Comparison of ENCODE assay signal across 8 cellular contexts in the genomic region with DNA sequence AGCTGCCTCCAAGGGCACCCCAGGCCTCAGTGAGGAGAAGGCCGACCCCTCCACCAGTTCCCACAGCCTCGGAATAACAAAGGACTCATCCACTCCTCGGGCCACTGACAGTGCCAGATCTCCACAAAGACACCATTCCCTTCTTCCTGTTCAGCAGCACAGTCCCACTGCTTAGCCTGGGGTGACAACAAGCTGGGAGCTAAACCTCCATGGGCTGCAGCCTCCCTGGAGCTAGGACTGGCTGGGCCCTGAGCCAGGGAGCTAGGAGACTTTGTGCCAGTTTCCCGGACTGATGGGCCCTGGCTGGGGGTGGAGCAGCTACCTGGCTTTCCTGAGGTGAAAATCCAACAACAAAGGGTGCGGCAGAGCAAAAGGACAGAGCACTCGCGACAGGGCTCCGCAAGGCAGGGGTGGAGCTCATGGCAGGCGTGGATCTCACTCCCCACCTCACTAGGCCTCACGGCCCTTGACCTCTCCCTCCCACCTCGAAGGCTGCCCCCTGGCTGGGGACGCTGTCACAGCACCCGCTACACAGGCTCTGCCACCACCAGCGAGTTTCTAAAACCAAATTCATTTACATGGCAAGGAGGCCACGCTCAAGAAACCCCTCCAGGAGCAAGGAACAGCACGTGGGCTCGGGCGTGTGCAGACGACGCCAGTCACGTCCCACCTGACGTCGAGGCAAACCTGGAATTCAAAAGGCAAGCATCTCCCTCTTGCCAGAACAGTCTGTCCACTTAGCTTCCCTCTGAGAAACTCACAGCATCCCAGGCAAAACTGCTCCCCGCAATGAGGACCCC. TPM values are rescaled to one million over a fixed set of nuclear protein-coding genes. Genes with fewer than 3 reads are reported as not detected.
DNase-seq lines count a peak whose midpoint lies in the region; ATAC-seq and TF ChIP-seq lines count a peak whose summit lies in the region.

No MANE protein-coding gene starts in this region.

- H3K27me3 ChIP-seq in OCI-LY3 (ENCODE audit: low read depth, low read length), result no peaks in the 10 kb centered on the region
- H3K27me3 ChIP-seq in effector memory CD4-positive, alpha-beta T cell (replicated peaks; ENCODE audit: control insufficient read depth, insufficient read depth, low read length, poor library complexity, severe bottlenecking), result no peaks in the 10 kb centered on the region

- H3K9me3 Mint-ChIP-seq in activated CD8-positive, alpha-beta memory T cell treated with anti-CD3 and anti-CD28 coated beads, Interleukin-2, amount 10 ng/mL, durations not matched to agents 7 days and 5 days (ENCODE audit: low read depth), result no peaks in the 10 kb centered on the region
- H3K9me3 Mint-ChIP-seq in osteocyte (ENCODE audit: unreplicated experiment), result no peaks in the 10 kb centered on the region

- H3K36me3 Mint-ChIP-seq in activated CD8-positive, alpha-beta memory T cell treated with anti-CD3 and anti-CD28 coated beads, Interleukin-2, amount 10 ng/mL, durations not matched to agents 7 days and 5 days, result peaks cover 4% of the 10 kb centered on the region
- H3K36me3 Mint-ChIP-seq in osteocyte (ENCODE audit: unreplicated experiment), result peaks cover 6% of the 10 kb centered on the region

- H4K20me1 ChIP-seq in OCI-LY3 (ENCODE audit: insufficient read depth, low read length), result no peaks in the 10 kb centered on the region

- peak overlapping the region; percentile 94 for H3K27ac Mint-ChIP-seq in activated CD8-positive, alpha-beta memory T cell treated with anti-CD3 and anti-CD28 coated beads, Interleukin-2, amount 10 ng/mL, durations not matched to agents 7 days and 5 days
- H3K27ac Mint-ChIP-seq in osteocyte (ENCODE audit: unreplicated experiment), result peak overlapping the region; percentile 50

- H3K79me2 ChIP-seq in OCI-LY3 (ENCODE audit: low read length), result peaks cover 50% of the 10 kb centered on the region

- peaks cover 27% of the 10 kb centered on the region for H3K4me1 Mint-ChIP-seq in activated CD8-positive, alpha-beta memory T cell treated with anti-CD3 and anti-CD28 coated beads, Interleukin-2, amount 10 ng/mL, durations not matched to agents 7 days and 5 days
- peaks cover 13% of the 10 kb centered on the region for H3K4me1 Mint-ChIP-seq in osteocyte (ENCODE audit: unreplicated experiment)

- no peak overlapping the region for H2AFZ ChIP-seq in OCI-LY3 (ENCODE audit: low read depth, low read length)

- CTCF ChIA-PET in activated CD8-positive, alpha-beta memory T cell treated with anti-CD3 and anti-CD28 coated beads, Interleukin-2, amount 10 ng/mL, durations not matched to agents 7 days and 5 days (lab: Charles Lee), result interaction anchor here (0.7 to 2.3 kb wide), 11 partner anchors 9 to 304 kb away, joined by 3 to 7 read pairs (median 4); a partner anchor contains a TSS

- no peaks in the 10 kb centered on the region for H3K27me3 Mint-ChIP-seq in activated CD8-positive, alpha-beta memory T cell treated with anti-CD3 and anti-CD28 coated beads, Interleukin-2, amount 10 ng/mL, durations not matched to agents 7 days and 5 days
- H3K27me3 Mint-ChIP-seq in osteocyte (ENCODE audit: unreplicated experiment), result no peaks in the 10 kb centered on the region

- peak; percentile 74 for DNase-seq in activated CD8-positive, alpha-beta memory T cell treated with anti-CD3 and anti-CD28 coated beads, Interleukin-2, amount 10 ng/mL, durations not matched to agents 7 days and 5 days
- no peak for DNase-seq in activated CD8-positive, alpha-beta memory T cell treated with anti-CD3 and anti-CD28 coated beads for 24 hours
- peak in 1 of 3 donors; percentile 15 for DNase-seq in effector memory CD4-positive, alpha-beta T cell
- no peak for DNase-seq in osteocyte (ENCODE audit: extremely low spot score, unreplicated experiment)
- DNase-seq in H4 (ENCODE audit: low spot score), result no peak
- no peak for DNase-seq in NCI-H2107 treated with DMSO at 0.1 percent for 48 hours (lab: John Stamatoyannopoulos, UW; ENCODE audit: unreplicated experiment)
- no peak for DNase-seq in NK-92 treated with Interleukin-12 subunit alpha and Interleukin-12 subunit beta, amount 100 ng/mL, for 24 hours (lab: John Stamatoyannopoulos, UW)

- TF ChIP-seq CTCF in OCI-LY3 (IDR thresholded peaks at IDR 0.05; ENCODE audit: low read depth, low read length) (peak; percentile 77), osteocyte (IDR thresholded peaks at IDR 0.05) (no peak)

- peak overlapping the region; percentile 76 for H3K4me3 Mint-ChIP-seq in activated CD8-positive, alpha-beta memory T cell treated with anti-CD3 and anti-CD28 coated beads, Interleukin-2, amount 10 ng/mL, durations not matched to agents 7 days and 5 days
- no peak overlapping the region for H3K4me3 Mint-ChIP-seq in osteocyte (ENCODE audit: unreplicated experiment)

- no peaks in the 10 kb centered on the region for H3K9me3 ChIP-seq in OCI-LY3 (ENCODE audit: insufficient read depth, low read length)
- no peaks in the 10 kb centered on the region for H3K9me3 ChIP-seq in effector memory CD4-positive, alpha-beta T cell (ENCODE audit: control insufficient read depth, low read length)

- peak; percentile 40 for ATAC-seq in activated CD8-positive, alpha-beta memory T cell treated with anti-CD3 and anti-CD28 coated beads, Interleukin-2, amount 10 ng/mL, durations not matched to agents 7 days and 5 days

- H3K27ac ChIP-seq in OCI-LY3 (ENCODE audit: low read length), result peak overlapping the region; percentile 84
- H3K27ac ChIP-seq in effector memory CD4-positive, alpha-beta T cell (ENCODE audit: insufficient read depth, low read length, poor library complexity, severe bottlenecking), result peak overlapping the region; percentile 70

- H3K4me2 ChIP-seq in OCI-LY3 (ENCODE audit: low read length), result peak overlapping the region; percentile 97

- peaks cover 21% of the 10 kb centered on the region for H3K4me1 ChIP-seq in OCI-LY3 (ENCODE audit: low read length)
- peaks cover 15% of the 10 kb centered on the region for H3K4me1 ChIP-seq in effector memory CD4-positive, alpha-beta T cell (ENCODE audit: control insufficient read depth, insufficient read depth, low read length, poor library complexity, severe bottlenecking)

- peak overlapping the region; percentile 77 for H3K4me3 ChIP-seq in OCI-LY3 (ENCODE audit: low read length)
- H3K4me3 ChIP-seq in effector memory CD4-positive, alpha-beta T cell (ENCODE audit: insufficient read depth, low read depth, low read length, poor library complexity, severe bottlenecking), result peak overlapping the region; percentile 52

- no peaks in the 10 kb centered on the region for H3K36me3 ChIP-seq in OCI-LY3 (replicated peaks; ENCODE audit: low read depth, low read length)
- H3K36me3 ChIP-seq in effector memory CD4-positive, alpha-beta T cell (ENCODE audit: control insufficient read depth, insufficient read depth, low read length), result peaks cover 12% of the 10 kb centered on the region

- peak overlapping the region; percentile 75 for H3K9ac ChIP-seq in OCI-LY3 (ENCODE audit: low read length)

RNA-seq across cellular contexts. Expression of a gene that starts 13.8 kb away (rescaled TPM):
- 10 to 100 TPM; 46.2 to 50.9 TPM for total RNA-seq in activated CD8-positive, alpha-beta memory T cell treated with anti-CD3 and anti-CD28 coated beads, Interleukin-2, amount 10 ng/mL, durations not matched to agents 7 days and 5 days
- total RNA-seq in osteocyte, result 84.9 and 85.2 TPM in 2 replicates
- 18.5 and 20.1 TPM in 2 replicates for total RNA-seq in H4 (2014; rRNA removed; shearing (Covaris generic))

RNA-seq across cellular contexts. Expression of a gene that starts 20.0 kb away (rescaled TPM):
- total RNA-seq in activated CD8-positive, alpha-beta memory T cell treated with anti-CD3 and anti-CD28 coated beads, Interleukin-2, amount 10 ng/mL, durations not matched to agents 7 days and 5 days, result 10 to 100 TPM; 40.5 to 45.9 TPM
- 28.8 and 29.7 TPM in 2 replicates for total RNA-seq in osteocyte
- total RNA-seq in H4 (2014; rRNA removed; shearing (Covaris generic)), result 4.7 and 10.4 TPM in 2 replicates

RNA-seq across cellular contexts. Expression of a gene that starts 45.4 kb away (rescaled TPM):
- total RNA-seq in activated CD8-positive, alpha-beta memory T cell treated with anti-CD3 and anti-CD28 coated beads, Interleukin-2, amount 10 ng/mL, durations not matched to agents 7 days and 5 days, result 100 to 1,000 TPM in 1 of 2 experiments, 10 to 100 TPM in 1; 80.5 to 100 TPM
- 44.2 and 51.3 TPM in 2 replicates for total RNA-seq in osteocyte
- total RNA-seq in H4 (2014; rRNA removed; shearing (Covaris generic)), result 3.8 and 7.0 TPM in 2 replicates

RNA-seq across cellular contexts. Expression of a gene that starts 46.8 kb away (rescaled TPM):
- total RNA-seq in activated CD8-positive, alpha-beta memory T cell treated with anti-CD3 and anti-CD28 coated beads, Interleukin-2, amount 10 ng/mL, durations not matched to agents 7 days and 5 days, result 1 to 10 TPM in 1 of 2 experiments, under 1 TPM in 1; 0.79 to 1.2 TPM
- total RNA-seq in osteocyte, result 4.8 and 8.5 TPM in 2 replicates
- not detected in 2 replicates for total RNA-seq in H4 (2014; rRNA removed; shearing (Covaris generic))
